ENCODE assay signal across 18 cellular contexts in the genomic region with DNA sequence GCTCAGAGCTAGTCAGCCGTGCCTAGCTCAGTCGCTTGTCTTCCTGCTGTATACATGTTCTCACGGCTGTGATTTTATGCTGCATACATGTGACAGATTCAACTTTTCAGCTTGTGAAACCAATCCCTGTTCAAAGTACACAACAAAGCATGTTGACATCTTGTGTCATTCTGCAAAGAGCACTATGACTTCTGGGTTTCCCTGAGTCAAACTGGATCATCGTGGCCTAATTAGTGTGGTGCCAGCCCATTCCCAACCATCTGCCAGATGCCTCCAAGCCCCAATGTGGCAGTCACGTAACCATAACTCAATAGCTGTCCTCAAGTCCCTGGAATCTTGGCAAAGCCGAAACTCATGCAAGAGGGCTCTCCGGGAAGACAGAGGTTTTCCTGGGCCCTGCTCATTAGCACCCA.
DNase-seq lines count a peak whose midpoint lies in the region; ATAC-seq, FAIRE-seq and TF ChIP-seq lines count a peak whose summit lies in the region.
"Had no signal": no experiment of that assay in that cellular context is flagged by ENCODE, and none has a peak within 500 bp of the region (broad histone marks: within the 10 kb centered on the region; RNA-seq: fewer than 3 reads in every experiment).

No MANE protein-coding gene starts in this region.

- H3K36me3 Mint-ChIP-seq in T-helper 2 cell treated with Interferon-gamma antibody and Interleukin-4, amounts not matched to agents 5 μg/mL and 100 μg/mL, for 36 hours (ENCODE audit: low read depth), result no peaks in the 10 kb centered on the region
- H3K36me3 Mint-ChIP-seq: CD4-positive, alpha-beta memory T cell had no signal

- H3K4me3 Mint-ChIP-seq in T-helper 2 cell treated with Interferon-gamma antibody and Interleukin-4, amounts not matched to agents 5 μg/mL and 100 μg/mL, for 36 hours, result no peak overlapping the region
- H3K4me3 Mint-ChIP-seq: B cell; CD4-positive, alpha-beta memory T cell; HFFc6 had no signal

- H3K27ac ChIP-seq in PC-3 (ENCODE audit: low read length) (peak overlapping the region; percentile 98; the same call in 1 of the 2 replicates), small intestine (ENCODE audit: low read depth in 1 of 2, low read length in 1 of 2) (no peak overlapping the region), vagina (no peak overlapping the region)

- H3K79me2 ChIP-seq in PC-3 (ENCODE audit: low read length), result no peaks in the 10 kb centered on the region

- H3K4me3 ChIP-seq in PC-3 (ENCODE audit: low read length) (no peak overlapping the region), small intestine (ENCODE audit: low read depth in 1 of 2, low read length in 2 of 2) (no peak overlapping the region), vagina (no peak overlapping the region)

- POLR2A ChIA-PET in PC-3 (lab: Charles Lee; ENCODE audit: unreplicated experiment), result no interaction called here

- peaks cover 6% of the 10 kb centered on the region for H3F3A ChIP-seq in PC-3 (ENCODE audit: low read length, unreplicated experiment)

- H3K4me1 ChIP-seq in PC-3 (ENCODE audit: insufficient read depth, low read length) (peaks cover 34% of the 10 kb centered on the region), small intestine (ENCODE audit: control insufficient read depth in 2 of 2, insufficient read depth in 1 of 2, low read depth in 1 of 2, low read length in 1 of 2) (no peaks in the 10 kb centered on the region), vagina (no peaks in the 10 kb centered on the region)

- intact Hi-C loops in PC-3 (cut with micrococcal nuclease), result no loop called here
- intact Hi-C loops in vagina (cut with DNase I), result no loop called here

- H3K9me2 ChIP-seq in PC-3 (replicated peaks; ENCODE audit: low read length), result no peaks in the 10 kb centered on the region

- H2AFZ ChIP-seq in PC-3 (ENCODE audit: low read length), result no peak overlapping the region

- 50 to 71% (median 60%) methylated on average over 7 of the region's 7 CpGs for WGBS in small intestine, 3 donors

- H3K36me3 ChIP-seq in PC-3 (ENCODE audit: low read depth, low read length) (peaks cover 69% of the 10 kb centered on the region), small intestine (ENCODE audit: control insufficient read depth in 2 of 2, insufficient read depth in 2 of 2, low read length in 2 of 2) (peaks cover 0 to 5% of the 10 kb centered on the region in 2 donors), vagina (peaks cover 0 to 80% of the 10 kb centered on the region in 2 donors)

- CTCF ChIA-PET in PC-3 (lab: Charles Lee), result no interaction called here

- no peaks in the 10 kb centered on the region for H3K9me3 Mint-ChIP-seq in T-helper 2 cell treated with Interferon-gamma antibody and Interleukin-4, amounts not matched to agents 5 μg/mL and 100 μg/mL, for 36 hours
- H3K9me3 Mint-ChIP-seq: CD4-positive, alpha-beta memory T cell; HFFc6 had no signal

- no peaks in the 10 kb centered on the region for H3K27me3 Mint-ChIP-seq in T-helper 2 cell treated with Interferon-gamma antibody and Interleukin-4, amounts not matched to agents 5 μg/mL and 100 μg/mL, for 36 hours (ENCODE audit: low read depth)

- no peaks in the 10 kb centered on the region for H3K9me3 ChIP-seq in PC-3 (ENCODE audit: low read length)
- no peaks in the 10 kb centered on the region for H3K9me3 ChIP-seq in small intestine (ENCODE audit: control insufficient read depth, low read depth)
- no peaks in the 10 kb centered on the region for H3K9me3 ChIP-seq in vagina

- BruUV-seq in PC-3 (replicated peaks; lab: Mats Ljungman, UMichigan), result no TSS peak

- TF ChIP-seq CTCF in PC-3 (conservative IDR thresholded peaks at IDR 0.05; ENCODE audit: low read depth, low read length), result no peak
- no peak for TF ChIP-seq CTCF in vagina (IDR thresholded peaks at IDR 0.05)

- TF ChIP-seq POLR2A in vagina (IDR thresholded peaks at IDR 0.05), result no peak

- FAIRE-seq in small intestine (lab: Jason Lieb, UNC), result no peak
- FAIRE-seq: H54 had no signal

- ATAC-seq in PC-3, result no peak

- no peaks in the 10 kb centered on the region for H4K20me1 ChIP-seq in PC-3 (ENCODE audit: low read length)

- H3K27ac Mint-ChIP-seq in T-helper 2 cell treated with Interferon-gamma antibody and Interleukin-4, amounts not matched to agents 5 μg/mL and 100 μg/mL, for 36 hours, result no peak overlapping the region
- H3K27ac Mint-ChIP-seq: B cell; CD4-positive, alpha-beta memory T cell; HFFc6 had no signal

- no peak overlapping the region for H3K9ac ChIP-seq in PC-3 (ENCODE audit: low read length)

- no peaks in the 10 kb centered on the region for H3K4me1 Mint-ChIP-seq in T-helper 2 cell treated with Interferon-gamma antibody and Interleukin-4, amounts not matched to agents 5 μg/mL and 100 μg/mL, for 36 hours (ENCODE audit: low read depth)
- H3K4me1 Mint-ChIP-seq: B cell; CD4-positive, alpha-beta memory T cell had no signal

- no peaks in the 10 kb centered on the region for H3K27me3 ChIP-seq in PC-3 (ENCODE audit: low read length)
- no peaks in the 10 kb centered on the region for H3K27me3 ChIP-seq in small intestine (ENCODE audit: control insufficient read depth in 2 of 2, insufficient read depth in 2 of 2, low read length in 2 of 2)
- H3K27me3 ChIP-seq in vagina, result no peaks in the 10 kb centered on the region

- DNase-seq in GM04504 (ENCODE audit: low read depth), result peak; percentile 54
- DNase-seq in PC-3, result no peak
- DNase-seq in fibroblast of gingiva (ENCODE audit: low read depth), result peak; percentile 66
- peak; percentile 16 for DNase-seq in small intestine
- DNase-seq in vagina (ENCODE audit: extremely low spot score in 2 of 2), result no peak
- DNase-seq in T-helper 2 cell treated with Interferon-gamma antibody and Interleukin-4, amounts not matched to agents 5 μg/mL and 100 μg/mL, for 36 hours (ENCODE audit: low spot score), result no peak
- no peak for DNase-seq in NCI-H2029 (lab: John Stamatoyannopoulos, UW)
- DNase-seq: Calu3; CD4-positive, alpha-beta memory T cell; DMS53; HFFc6; NCI-H1092 treated with DMSO at 0.1 percent for 48 hours; NCI-H1930; NCI-H2171 treated with DMSO at 0.1 percent for 48 hours; NCI-H446 treated with DMSO at 0.1 percent for 48 hours; NCI-H774 had no signal

- no peak overlapping the region for H3K4me2 ChIP-seq in PC-3 (ENCODE audit: low read length)

Comparison
In these comparisons a context has a peak if more than half of its experiments do, and no peak if none do; other contexts are left out.
1. DNase-seq: peak in GM04504 (single experiment), fibroblast of gingiva (single experiment) and small intestine (single experiment); none in PC-3 (single experiment), vagina (0 of 2), T-helper 2 cell treated with Interferon-gamma antibody and Interleukin-4, amounts not matched to agents 5 μg/mL and 100 μg/mL, for 36 hours (single experiment) and NCI-H2029 (single experiment).